In genomic region chr5:52893863-52894262, GRCh38 we compare ENCODE assay signal across 17 cellular contexts.
DNase-seq lines count a peak whose midpoint lies in the region; ATAC-seq and TF ChIP-seq lines count a peak whose summit lies in the region.
"Had no signal": no experiment of that assay in that cellular context is flagged by ENCODE, and none has a peak within 500 bp of the region (broad histone marks: within the 10 kb centered on the region; RNA-seq: fewer than 3 reads in every experiment).

No MANE protein-coding gene starts in this region.

- ATAC-seq in upper lobe of left lung (ENCODE audit: low FRiP score in 2 of 2) = no peak

- H3K36me3 ChIP-seq in adrenal gland (replicated peaks in 1 of 2) = peaks cover 0 to 7% of the 10 kb centered on the region in 2 donors
- peaks cover 0 to 16% (median under 1%) of the 10 kb centered on the region in 4 donors for H3K36me3 ChIP-seq in upper lobe of left lung
- H3K36me3 ChIP-seq in spleen = peaks cover 0 to 47% (median 7%) of the 10 kb centered on the region in 6 donors
- H3K36me3 ChIP-seq: SJSA1 had no signal

- no peak overlapping the region for H3K4me3 ChIP-seq in adrenal gland
- H3K4me3 ChIP-seq in upper lobe of left lung = no peak overlapping the region
- no peak overlapping the region for H3K4me3 ChIP-seq in spleen
- H3K4me3 ChIP-seq: SJSA1 had no signal

- WGBS in adrenal gland, 4 donors = 87 to 96% (median 92%) methylated on average over 1 of the region's 1 CpG
- WGBS in upper lobe of left lung, 2 donors = 93 to 100% methylated on average over 1 of the region's 1 CpG
- WGBS in spleen, 5 donors = 97 to 100% (median 100%) methylated on average over 1 of the region's 1 CpG

- intact Hi-C loops in adrenal gland (cut with DNase I) = no loop called here
- intact Hi-C loops in spleen (cut with DNase I; ENCODE audit: low total_unique reads) = no loop called here

- H3K9me3 ChIP-seq in adrenal gland (replicated peaks in 1 of 3) (no peaks in the 10 kb centered on the region), upper lobe of left lung (no peaks in the 10 kb centered on the region), spleen (no peaks in the 10 kb centered on the region)
- H3K9me3 ChIP-seq: SJSA1 had no signal

- TF ChIP-seq POLR2A in adrenal gland (IDR thresholded peaks at IDR 0.05) (no peak), upper lobe of left lung (IDR thresholded peaks at IDR 0.05) (no peak), spleen (IDR thresholded peaks at IDR 0.05) (no peak)

- H3K27me3 ChIP-seq in adrenal gland = no peaks in the 10 kb centered on the region
- H3K27me3 ChIP-seq in upper lobe of left lung = no peaks in the 10 kb centered on the region
- no peaks in the 10 kb centered on the region for H3K27me3 ChIP-seq in spleen (replicated peaks in 1 of 7)
- H3K27me3 ChIP-seq: foreskin keratinocyte, SJSA1 had no signal

- H3K27ac ChIP-seq in adrenal gland (peak overlapping the region in 3 of 5 donors; percentile 61 to 89 (median 82)), upper lobe of left lung (peak overlapping the region in 3 of 4 donors; percentile 44 to 70 (median 45)), spleen (peak overlapping the region in 3 of 8 donors; percentile 58 to 79 (median 60))
- H3K27ac ChIP-seq: foreskin keratinocyte, SJSA1 had no signal

- H3K4me1 ChIP-seq in adrenal gland (replicated peaks in 1 of 2) (peaks cover 46 to 55% of the 10 kb centered on the region in 2 donors), upper lobe of left lung (peaks cover 6 to 32% (median 15%) of the 10 kb centered on the region in 4 donors), spleen (peaks cover 0 to 36% (median 15%) of the 10 kb centered on the region in 6 donors)
- H3K4me1 ChIP-seq: SJSA1 had no signal

- TF ChIP-seq EP300 in upper lobe of left lung (IDR thresholded peaks at IDR 0.05) = no peak

- DNase-seq in adrenal gland (no peak), foreskin melanocyte (peak; percentile 66), pons (ENCODE audit: low spot score) (peak; percentile 63), upper lobe of left lung (no peak), cerebellum (ENCODE audit: low spot score) (no peak), SKM-1 treated with dmso at 0.1 percent for 144 hours (lab: John Stamatoyannopoulos, UW; ENCODE audit: unreplicated experiment) (no peak), spleen (no peak)
- DNase-seq: activated gamma-delta T cell; CD4-positive, alpha-beta T cell; effector memory CD4-positive, alpha-beta T cell; erythroblast; left ventricle myocardium superior; NCI-H1092; NCI-H187; NCI-H526 had no signal

- TF ChIP-seq CTCF in adrenal gland (IDR thresholded peaks at IDR 0.05) (no peak), upper lobe of left lung (IDR thresholded peaks at IDR 0.05) (no peak), spleen (IDR thresholded peaks at IDR 0.05 in 8 of 11, conservative IDR thresholded peaks at IDR 0.05 in 3 of 11) (no peak)

Comparison
In these comparisons a context has a peak if more than half of its experiments do, and no peak if none do; other contexts are left out.
1. DNase-seq: peak in foreskin melanocyte (single experiment) and pons (single experiment); none in adrenal gland (0 of 7), upper lobe of left lung (0 of 2), cerebellum (single experiment), SKM-1 treated with dmso at 0.1 percent for 144 hours (single experiment) and spleen (single experiment).